In the genomic region with DNA sequence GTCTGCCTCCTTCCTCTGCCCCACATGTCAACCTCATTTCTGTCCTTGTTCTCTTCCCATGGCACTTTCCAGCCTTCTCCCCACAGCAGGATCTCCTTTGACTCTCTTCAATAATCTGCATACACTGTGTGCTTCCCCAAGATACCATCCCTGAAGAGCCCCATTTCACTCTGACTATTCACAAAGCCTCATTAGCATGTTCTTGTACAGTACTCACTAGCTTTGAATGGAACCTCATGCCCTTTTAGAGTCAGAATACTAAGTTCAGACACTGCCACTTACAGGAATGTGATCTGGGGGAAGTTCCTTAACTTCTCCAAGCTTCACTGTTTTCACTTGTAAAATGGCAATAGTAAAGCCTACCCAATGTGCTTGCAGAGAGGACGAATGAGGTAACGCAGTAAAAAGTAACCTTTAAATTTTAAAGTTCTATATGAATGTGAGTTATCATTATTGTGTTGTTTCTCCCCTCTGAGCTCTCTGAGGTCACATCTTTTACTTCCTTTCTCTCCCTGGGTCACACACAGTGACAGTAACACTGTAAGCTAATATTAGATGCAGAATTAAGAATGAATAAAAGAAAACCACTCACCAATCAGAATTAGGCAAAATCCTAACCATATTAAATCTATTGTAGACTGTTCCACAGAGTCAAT, we compare ENCODE assay signal across 11 cellular contexts.
A peak's percentile ranks its signal among the peaks of the same experiment; 100 is the strongest.
DNase-seq lines count a peak whose midpoint lies in the region; ATAC-seq and TF ChIP-seq lines count a peak whose summit lies in the region.
"Had no signal": no experiment of that assay in that cellular context is flagged by ENCODE, and none has a peak within 500 bp of the region (broad histone marks: within the 10 kb centered on the region; RNA-seq: fewer than 3 reads in every experiment).

No MANE protein-coding gene starts in this region.

- H3K27me3 ChIP-seq in upper lobe of left lung (no peaks in the 10 kb centered on the region), vagina (no peaks in the 10 kb centered on the region)

- peak overlapping the region; percentile 91 for H3K27ac Mint-ChIP-seq in activated naive CD4-positive, alpha-beta T cell treated with anti-CD3 and anti-CD28 coated beads, Interleukin-2, amount 50 U/mL, for 24 hours
- H3K27ac Mint-ChIP-seq in activated naive CD8-positive, alpha-beta T cell treated with anti-CD3 and anti-CD28 coated beads for 36 hours = peak overlapping the region; percentile 47
- H3K27ac Mint-ChIP-seq in stimulated activated naive CD8-positive, alpha-beta T cell treated with anti-CD3 and anti-CD28 coated beads, Interleukin-15, Interleukin-2, amounts not matched to agents 100 ng/mL and 50 ng/mL, for 24 hours = peak overlapping the region; percentile 88
- H3K27ac Mint-ChIP-seq in mesothelial cell of epicardium = no peak overlapping the region

- ATAC-seq in HG02938 (IDR thresholded peaks at IDR 0.05; ENCODE audit: unreplicated experiment) (peak; percentile 47), upper lobe of left lung (ENCODE audit: low FRiP score in 2 of 2) (no peak)

- no peaks in the 10 kb centered on the region for H3K36me3 Mint-ChIP-seq in activated naive CD4-positive, alpha-beta T cell treated with anti-CD3 and anti-CD28 coated beads, Interleukin-2, amount 50 U/mL, for 24 hours
- H3K36me3 Mint-ChIP-seq in activated naive CD8-positive, alpha-beta T cell treated with anti-CD3 and anti-CD28 coated beads for 36 hours = no peaks in the 10 kb centered on the region
- H3K36me3 Mint-ChIP-seq in stimulated activated naive CD8-positive, alpha-beta T cell treated with anti-CD3 and anti-CD28 coated beads, Interleukin-15, Interleukin-2, amounts not matched to agents 100 ng/mL and 50 ng/mL, for 24 hours (ENCODE audit: low read depth) = peaks cover 6% of the 10 kb centered on the region
- no peaks in the 10 kb centered on the region for H3K36me3 Mint-ChIP-seq in mesothelial cell of epicardium

- H3K4me1 Mint-ChIP-seq in activated naive CD4-positive, alpha-beta T cell treated with anti-CD3 and anti-CD28 coated beads, Interleukin-2, amount 50 U/mL, for 24 hours = peaks cover 41% of the 10 kb centered on the region
- peaks cover 27% of the 10 kb centered on the region for H3K4me1 Mint-ChIP-seq in activated naive CD8-positive, alpha-beta T cell treated with anti-CD3 and anti-CD28 coated beads for 36 hours
- peaks cover 59% of the 10 kb centered on the region for H3K4me1 Mint-ChIP-seq in stimulated activated naive CD8-positive, alpha-beta T cell treated with anti-CD3 and anti-CD28 coated beads, Interleukin-15, Interleukin-2, amounts not matched to agents 100 ng/mL and 50 ng/mL, for 24 hours (ENCODE audit: low read depth)
- H3K4me1 Mint-ChIP-seq in mesothelial cell of epicardium = peaks cover 2% of the 10 kb centered on the region

- H3K9me3 Mint-ChIP-seq in activated naive CD4-positive, alpha-beta T cell treated with anti-CD3 and anti-CD28 coated beads, Interleukin-2, amount 50 U/mL, for 24 hours = no peaks in the 10 kb centered on the region
- H3K9me3 Mint-ChIP-seq in activated naive CD8-positive, alpha-beta T cell treated with anti-CD3 and anti-CD28 coated beads for 36 hours = no peaks in the 10 kb centered on the region
- H3K9me3 Mint-ChIP-seq in stimulated activated naive CD8-positive, alpha-beta T cell treated with anti-CD3 and anti-CD28 coated beads, Interleukin-15, Interleukin-2, amounts not matched to agents 100 ng/mL and 50 ng/mL, for 24 hours = peaks cover 5% of the 10 kb centered on the region
- no peaks in the 10 kb centered on the region for H3K9me3 Mint-ChIP-seq in mesothelial cell of epicardium

- H3K4me3 ChIP-seq in upper lobe of left lung = no peak overlapping the region
- H3K4me3 ChIP-seq in vagina = no peak overlapping the region

- intact Hi-C loops in vagina (cut with DNase I) = no loop called here

- H3K27ac ChIP-seq in upper lobe of left lung (no peak overlapping the region), vagina (no peak overlapping the region)
- H3K27ac ChIP-seq: C4-2B had no signal

- peaks cover 0 to 17% (median 1%) of the 10 kb centered on the region in 4 donors for H3K4me1 ChIP-seq in upper lobe of left lung
- H3K4me1 ChIP-seq in vagina = no peaks in the 10 kb centered on the region

- whole genome bisulfite sequencing in upper lobe of left lung, 2 donors = 72 to 94% methylated on average over 2 of the region's 2 CpGs

- no peaks in the 10 kb centered on the region for H3K27me3 Mint-ChIP-seq in activated naive CD4-positive, alpha-beta T cell treated with anti-CD3 and anti-CD28 coated beads, Interleukin-2, amount 50 U/mL, for 24 hours
- H3K27me3 Mint-ChIP-seq in activated naive CD8-positive, alpha-beta T cell treated with anti-CD3 and anti-CD28 coated beads for 36 hours = peaks cover 19% of the 10 kb centered on the region
- peaks cover 11% of the 10 kb centered on the region for H3K27me3 Mint-ChIP-seq in stimulated activated naive CD8-positive, alpha-beta T cell treated with anti-CD3 and anti-CD28 coated beads, Interleukin-15, Interleukin-2, amounts not matched to agents 100 ng/mL and 50 ng/mL, for 24 hours
- no peaks in the 10 kb centered on the region for H3K27me3 Mint-ChIP-seq in mesothelial cell of epicardium (ENCODE audit: low read depth)

- no peaks in the 10 kb centered on the region for H3K9me3 ChIP-seq in upper lobe of left lung
- no peaks in the 10 kb centered on the region for H3K9me3 ChIP-seq in vagina

- DNase-seq in activated naive CD4-positive, alpha-beta T cell treated with Interleukin-2 at 50 U/mL for 16 hours = no peak
- no peak for DNase-seq in activated naive CD8-positive, alpha-beta T cell treated with anti-CD3 and anti-CD28 coated beads for 36 hours
- no peak for DNase-seq in upper lobe of left lung
- DNase-seq in vagina (ENCODE audit: extremely low spot score in 2 of 2) = no peak
- DNase-seq in mesothelial cell of epicardium (ENCODE audit: low spot score in 2 of 2, unreplicated experiment in 2 of 2) = no peak
- DNase-seq: NCI-H526, T-helper 9 cell had no signal

- H3K4me3 Mint-ChIP-seq in activated naive CD4-positive, alpha-beta T cell treated with anti-CD3 and anti-CD28 coated beads, Interleukin-2, amount 50 U/mL, for 24 hours = peak overlapping the region; percentile 60
- no peak overlapping the region for H3K4me3 Mint-ChIP-seq in activated naive CD8-positive, alpha-beta T cell treated with anti-CD3 and anti-CD28 coated beads for 36 hours
- H3K4me3 Mint-ChIP-seq in stimulated activated naive CD8-positive, alpha-beta T cell treated with anti-CD3 and anti-CD28 coated beads, Interleukin-15, Interleukin-2, amounts not matched to agents 100 ng/mL and 50 ng/mL, for 24 hours = peak overlapping the region; percentile 70
- no peak overlapping the region for H3K4me3 Mint-ChIP-seq in mesothelial cell of epicardium

- TF ChIP-seq POLR2A in upper lobe of left lung (IDR thresholded peaks at IDR 0.05) (no peak), vagina (IDR thresholded peaks at IDR 0.05) (no peak)

- TF ChIP-seq EP300 in upper lobe of left lung (IDR thresholded peaks at IDR 0.05) = no peak

- H3K36me3 ChIP-seq in upper lobe of left lung = no peaks in the 10 kb centered on the region
- no peaks in the 10 kb centered on the region for H3K36me3 ChIP-seq in vagina

- TF ChIP-seq CTCF in upper lobe of left lung (IDR thresholded peaks at IDR 0.05) (no peak), vagina (IDR thresholded peaks at IDR 0.05) (no peak), mesothelial cell of epicardium (IDR thresholded peaks at IDR 0.05; ENCODE audit: unreplicated experiment) (no peak)

Comparison
In these comparisons a context has a peak if more than half of its experiments do, and no peak if none do; other contexts are left out.
1. H3K4me3 Mint-ChIP-seq: peak in activated naive CD4-positive, alpha-beta T cell treated with anti-CD3 and anti-CD28 coated beads, Interleukin-2, amount 50 U/mL, for 24 hours (single experiment) and stimulated activated naive CD8-positive, alpha-beta T cell treated with anti-CD3 and anti-CD28 coated beads, Interleukin-15, Interleukin-2, amounts not matched to agents 100 ng/mL and 50 ng/mL, for 24 hours (single experiment); none in activated naive CD8-positive, alpha-beta T cell treated with anti-CD3 and anti-CD28 coated beads for 36 hours (single experiment) and mesothelial cell of epicardium (single experiment).